ENCODE assay signal across 1 cellular context in genomic region chr9:136632799-136633106, GRCh38. TPM values are rescaled to one million over a fixed set of nuclear protein-coding genes. Genes with fewer than 3 reads are reported as not detected.
"Had no signal": no experiment of that assay in that cellular context is flagged by ENCODE, and none has a peak within 500 bp of the region (broad histone marks: within the 10 kb centered on the region; RNA-seq: fewer than 3 reads in every experiment).

No MANE protein-coding gene starts in this region.

RNA-seq across cellular contexts. Expression of gene EGFL7, which starts 30.0 kb away (rescaled TPM):
- total RNA-seq: activated B cell treated with CpG ODN at 0.5 μM for 24 hours had no signal
